9 cellular contexts compared by ENCODE assay signal in genomic region chr7:83677180-83677866, GRCh38. TPM values are rescaled to one million over a fixed set of nuclear protein-coding genes. Genes with fewer than 3 reads are reported as not detected.
DNase-seq lines count a peak whose midpoint lies in the region; ATAC-seq and TF ChIP-seq lines count a peak whose summit lies in the region.
"Had no signal": no experiment of that assay in that cellular context is flagged by ENCODE, and none has a peak within 500 bp of the region (broad histone marks: within the 10 kb centered on the region; RNA-seq: fewer than 3 reads in every experiment).

No MANE protein-coding gene starts in this region.

- in situ Hi-C loops in SK-MEL-5 (cut with HindIII; ENCODE audit: low pct_unique_long_range_greater_than_20kb, low sequenced_read_pairs): no loop called here

- TF ChIP-seq CTCF in HFF-Myc (IDR thresholded peaks at IDR 0.05; ENCODE audit: low read depth, low read length, missing control alignments): no peak

- ATAC-seq in GM21825 (IDR thresholded peaks at IDR 0.05; ENCODE audit: unreplicated experiment) (no peak), GM21360 (IDR thresholded peaks at IDR 0.05; ENCODE audit: unreplicated experiment) (no peak)

- H3K4me3 ChIP-seq in HFF-Myc (replicated peaks; ENCODE audit: low read depth, low read length): no peak overlapping the region

- DNase-seq in AG08396 (ENCODE audit: low spot score): peak; percentile 69
- peak; percentile 93 for DNase-seq in HFF-Myc (ENCODE audit: extremely low read depth, low read depth)
- peak; percentile 34 for DNase-seq in SK-MEL-5 (ENCODE audit: low read depth, low spot score)
- peak; percentile 63 for DNase-seq in hepatic stellate cell (ENCODE audit: low spot score)
- DNase-seq in NCI-H2029 treated with DMSO at 0.1 percent for 48 hours (lab: John Stamatoyannopoulos, UW): no peak
- no peak for DNase-seq in inferior parietal cortex (ENCODE audit: extremely low spot score)
- DNase-seq: effector memory CD4-positive, alpha-beta T cell had no signal

RNA-seq across cellular contexts. Expression of gene SEMA3E, which starts 28.4 kb away (rescaled TPM):
- 4.1 and 6.8 TPM in 2 replicates for total RNA-seq in SK-MEL-5 (2014; rRNA removed; shearing (Covaris generic))
- polyA plus RNA-seq in SK-MEL-5 (2015; cell fraction: cytosol; rRNA removed): 2.9 and 3.8 TPM in 2 replicates
- 0.73 and 3.0 TPM in 2 replicates for polyA plus RNA-seq in SK-MEL-5 (2015; cell fraction: nucleus; rRNA removed)

Comparison
In these comparisons a context has a peak if more than half of its experiments do, and no peak if none do; other contexts are left out.
1. DNase-seq: peak in AG08396 (single experiment), HFF-Myc (single experiment), SK-MEL-5 (single experiment) and hepatic stellate cell (single experiment); none in NCI-H2029 treated with DMSO at 0.1 percent for 48 hours (single experiment) and inferior parietal cortex (single experiment).